ENCODE assay signal across 16 cellular contexts in genomic region chr1:224521904-224522734, GRCh38.
DNase-seq lines count a peak whose midpoint lies in the region; ATAC-seq, FAIRE-seq and TF ChIP-seq lines count a peak whose summit lies in the region.
"Had no signal": no experiment of that assay in that cellular context is flagged by ENCODE, and none has a peak within 500 bp of the region (broad histone marks: within the 10 kb centered on the region; RNA-seq: fewer than 3 reads in every experiment).

No MANE protein-coding gene starts in this region.

- no peak for DNase-seq in GM12865 (ENCODE audit: low read depth)
- DNase-seq in HFFc6, result no peak
- no peak for DNase-seq in brain microvascular endothelial cell
- no peak for DNase-seq in keratinocyte (ENCODE audit: low read depth, low spot score)
- DNase-seq in left lung, result no peak
- no peak for DNase-seq in CD8-positive, alpha-beta memory T cell
- no peak for DNase-seq in amniotic stem cell (lab: John Stamatoyannopoulos, UW)
- DNase-seq: activated CD4-positive, CD25-positive, alpha-beta regulatory T cell treated with anti-CD3 and anti-CD28 coated beads, Interleukin-2, amount 50 U/mL, for 72 hours; activated naive CD8-positive, alpha-beta T cell treated with anti-CD3 and anti-CD28 coated beads, Interleukin-2, amount 10 ng/mL, durations not matched to agents 7 days and 5 days; caudate nucleus; effector CD8-positive, alpha-beta T cell; NCI-H1930; NCI-H524; SJCRH30 had no signal

- H3K27me3 ChIP-seq in brain microvascular endothelial cell (replicated peaks), result no peaks in the 10 kb centered on the region
- H3K27me3 ChIP-seq in keratinocyte (ENCODE audit: control insufficient read depth, extremely low read depth, insufficient read depth, low read length), result no peaks in the 10 kb centered on the region
- H3K27me3 ChIP-seq in left lung, result no peaks in the 10 kb centered on the region
- H3K27me3 ChIP-seq in CD8-positive, alpha-beta memory T cell (ENCODE audit: insufficient read depth, low read length, poor library complexity, severe bottlenecking), result no peaks in the 10 kb centered on the region
- H3K27me3 ChIP-seq: BLaER1, SJCRH30 had no signal

- CTCF ChIA-PET in CD8-positive, alpha-beta memory T cell (lab: Charles Lee), result interaction anchor here (1.0 kb wide), 1 partner anchor 8 kb away, joined by 4 read pairs; no protein-coding TSS in a partner anchor

- no peaks in the 10 kb centered on the region for H3K9me3 Mint-ChIP-seq in HFFc6
- H3K9me3 Mint-ChIP-seq in CD8-positive, alpha-beta memory T cell, result no peaks in the 10 kb centered on the region
- H3K9me3 Mint-ChIP-seq: activated naive CD8-positive, alpha-beta T cell treated with anti-CD3 and anti-CD28 coated beads, Interleukin-2, amount 10 ng/mL, durations not matched to agents 7 days and 5 days; stimulated activated effector memory CD8-positive, alpha-beta T cell treated with anti-CD3 and anti-CD28 coated beads, Interleukin-12 subunit alpha, Interleukin-12 subunit beta, amount 100 ng/mL, for 72 hours had no signal

- peaks cover 57% of the 10 kb centered on the region for H3K4me1 Mint-ChIP-seq in HFFc6 (ENCODE audit: low read depth)
- no peaks in the 10 kb centered on the region for H3K4me1 Mint-ChIP-seq in CD8-positive, alpha-beta memory T cell
- H3K4me1 Mint-ChIP-seq: activated naive CD8-positive, alpha-beta T cell treated with anti-CD3 and anti-CD28 coated beads, Interleukin-2, amount 10 ng/mL, durations not matched to agents 7 days and 5 days; stimulated activated effector memory CD8-positive, alpha-beta T cell treated with anti-CD3 and anti-CD28 coated beads, Interleukin-12 subunit alpha, Interleukin-12 subunit beta, amount 100 ng/mL, for 72 hours had no signal

- dilution Hi-C loops in keratinocyte (cut with MboI; ENCODE audit: extremely low pct_ligation_motif_present, low sequenced_read_pairs), result no loop called here

- peak overlapping the region; percentile 17 for H3K4me2 ChIP-seq in keratinocyte (ENCODE audit: control insufficient read depth, extremely low read depth, insufficient read depth, low read depth, low read length)
- H3K4me2 ChIP-seq: BLaER1 had no signal

- no peaks in the 10 kb centered on the region for H3K36me3 Mint-ChIP-seq in HFFc6 (ENCODE audit: low read depth)
- no peaks in the 10 kb centered on the region for H3K36me3 Mint-ChIP-seq in CD8-positive, alpha-beta memory T cell
- H3K36me3 Mint-ChIP-seq: activated naive CD8-positive, alpha-beta T cell treated with anti-CD3 and anti-CD28 coated beads, Interleukin-2, amount 10 ng/mL, durations not matched to agents 7 days and 5 days; stimulated activated effector memory CD8-positive, alpha-beta T cell treated with anti-CD3 and anti-CD28 coated beads, Interleukin-12 subunit alpha, Interleukin-12 subunit beta, amount 100 ng/mL, for 72 hours had no signal

- no peak for ATAC-seq in left lung
- ATAC-seq: stimulated activated effector memory CD8-positive, alpha-beta T cell treated with anti-CD3 and anti-CD28 coated beads, Interleukin-12 subunit alpha, Interleukin-12 subunit beta, amount 100 ng/mL, for 72 hours had no signal

- H3K27ac ChIP-seq in brain microvascular endothelial cell (no peak overlapping the region), keratinocyte (ENCODE audit: control insufficient read depth, insufficient read depth, low read length) (no peak overlapping the region), left lung (no peak overlapping the region)
- H3K27ac ChIP-seq in CD8-positive, alpha-beta memory T cell (ENCODE audit: low read depth, low read length), result no peak overlapping the region
- H3K27ac ChIP-seq: BLaER1, SJCRH30 had no signal

- peak; percentile 11 for TF ChIP-seq CTCF in GM12865 (IDR thresholded peaks at IDR 0.05; ENCODE audit: insufficient read depth, low read depth, low read length, missing control alignments)
- TF ChIP-seq CTCF in HFFc6 (IDR thresholded peaks at IDR 0.05), result peak; percentile 41; the same call in 1 of the 2 replicates
- TF ChIP-seq CTCF in brain microvascular endothelial cell (IDR thresholded peaks at IDR 0.05; ENCODE audit: low read depth, low read length, missing control alignments), result peak; percentile 29
- TF ChIP-seq CTCF in keratinocyte (optimal IDR thresholded peaks at IDR 0.05 in 1 of 3, IDR thresholded peaks at IDR 0.05 in 1 of 3, conservative IDR thresholded peaks at IDR 0.05 in 1 of 3; ENCODE audit: extremely low read depth in 1 of 3, insufficient read depth in 2 of 3, low read length in 3 of 3), result peak in 2 of 3 experiments; percentile 29 to 42
- TF ChIP-seq CTCF in left lung (IDR thresholded peaks at IDR 0.05), result no peak

- no peak overlapping the region for H3K9ac ChIP-seq in keratinocyte (ENCODE audit: control insufficient read depth, extremely low read depth, insufficient read depth, low read length)
- H3K9ac ChIP-seq: BLaER1 had no signal

- FAIRE-seq in keratinocyte (lab: Jason Lieb, UNC), result no peak

- H3K9me3 ChIP-seq in keratinocyte (ENCODE audit: control insufficient read depth, low read depth, low read length) (no peaks in the 10 kb centered on the region), left lung (no peaks in the 10 kb centered on the region)
- H3K9me3 ChIP-seq in CD8-positive, alpha-beta memory T cell (ENCODE audit: low read length), result no peaks in the 10 kb centered on the region
- H3K9me3 ChIP-seq: SJCRH30 had no signal

- peak overlapping the region; percentile 16 for H2AFZ ChIP-seq in keratinocyte (ENCODE audit: control insufficient read depth, low read length)

- H3K36me3 ChIP-seq in brain microvascular endothelial cell (replicated peaks), result no peaks in the 10 kb centered on the region
- no peaks in the 10 kb centered on the region for H3K36me3 ChIP-seq in keratinocyte (ENCODE audit: control insufficient read depth in 2 of 2, extremely low read depth in 1 of 2, insufficient read depth in 2 of 2, low read length in 2 of 2)
- H3K36me3 ChIP-seq in left lung, result no peaks in the 10 kb centered on the region
- no peaks in the 10 kb centered on the region for H3K36me3 ChIP-seq in CD8-positive, alpha-beta memory T cell (ENCODE audit: insufficient read depth, low read length)
- H3K36me3 ChIP-seq: BLaER1, SJCRH30 had no signal

- H3K79me2 ChIP-seq in keratinocyte (ENCODE audit: control insufficient read depth, insufficient read depth, low read length), result no peaks in the 10 kb centered on the region

- POLR2A ChIA-PET in CD8-positive, alpha-beta memory T cell (lab: Charles Lee), result no interaction called here

- H3K4me3 Mint-ChIP-seq in HFFc6, result no peak overlapping the region
- no peak overlapping the region for H3K4me3 Mint-ChIP-seq in CD8-positive, alpha-beta memory T cell
- H3K4me3 Mint-ChIP-seq: activated naive CD8-positive, alpha-beta T cell treated with anti-CD3 and anti-CD28 coated beads, Interleukin-2, amount 10 ng/mL, durations not matched to agents 7 days and 5 days; stimulated activated effector memory CD8-positive, alpha-beta T cell treated with anti-CD3 and anti-CD28 coated beads, Interleukin-12 subunit alpha, Interleukin-12 subunit beta, amount 100 ng/mL, for 72 hours had no signal

- in situ Hi-C loops in brain microvascular endothelial cell (cut with HindIII; ENCODE audit: low pct_ligation_motif_present, low sequenced_read_pairs), result loop anchor here (25.0 kb wide), 2 partner anchors 90 to 340 kb away; partner anchors contain the start of gene CNIH3

- H4K20me1 ChIP-seq in keratinocyte (ENCODE audit: control insufficient read depth, extremely low read depth, insufficient read depth, low read length), result no peaks in the 10 kb centered on the region
- H4K20me1 ChIP-seq: BLaER1 had no signal

- peaks cover 24% of the 10 kb centered on the region for H3K4me1 ChIP-seq in keratinocyte (ENCODE audit: control insufficient read depth, extremely low read depth, insufficient read depth, low read length)
- H3K4me1 ChIP-seq in left lung, result no peaks in the 10 kb centered on the region
- no peaks in the 10 kb centered on the region for H3K4me1 ChIP-seq in CD8-positive, alpha-beta memory T cell (ENCODE audit: insufficient read depth, low read length)
- H3K4me1 ChIP-seq: BLaER1 had no signal

- no peak overlapping the region for H3K4me3 ChIP-seq in GM12865 (ENCODE audit: low read depth, low read length)
- H3K4me3 ChIP-seq in brain microvascular endothelial cell (ENCODE audit: low read depth, low read length), result no peak overlapping the region
- H3K4me3 ChIP-seq in keratinocyte (ENCODE audit: control insufficient read depth in 2 of 3, extremely low read depth in 1 of 3, insufficient read depth in 2 of 3, low read depth in 1 of 3, low read length in 3 of 3), result no peak overlapping the region
- H3K4me3 ChIP-seq in left lung, result no peak overlapping the region
- no peak overlapping the region for H3K4me3 ChIP-seq in CD8-positive, alpha-beta memory T cell (ENCODE audit: low read length)
- H3K4me3 ChIP-seq: BLaER1, SJCRH30 had no signal

- intact Hi-C loops in left lung (cut with DNase I), result no loop called here

- no peaks in the 10 kb centered on the region for H3K27me3 Mint-ChIP-seq in HFFc6 (ENCODE audit: insufficient read depth)
- H3K27me3 Mint-ChIP-seq in CD8-positive, alpha-beta memory T cell, result no peaks in the 10 kb centered on the region

- no peaks in the 10 kb centered on the region for H3K9me1 ChIP-seq in keratinocyte (ENCODE audit: control insufficient read depth, extremely low read depth, insufficient read depth, low read length)

- no peak overlapping the region for H3K27ac Mint-ChIP-seq in HFFc6
- H3K27ac Mint-ChIP-seq in CD8-positive, alpha-beta memory T cell, result no peak overlapping the region
- H3K27ac Mint-ChIP-seq: activated naive CD8-positive, alpha-beta T cell treated with anti-CD3 and anti-CD28 coated beads, Interleukin-2, amount 10 ng/mL, durations not matched to agents 7 days and 5 days; stimulated activated effector memory CD8-positive, alpha-beta T cell treated with anti-CD3 and anti-CD28 coated beads, Interleukin-12 subunit alpha, Interleukin-12 subunit beta, amount 100 ng/mL, for 72 hours had no signal

Comparison
In these comparisons a context has a peak if more than half of its experiments do, and no peak if none do; other contexts are left out.
1. CTCF ChIP-seq: peak in GM12865 (single experiment), HFFc6 (single experiment), brain microvascular endothelial cell (single experiment) and keratinocyte (2 of 3); none in left lung (0 of 2).